In the genomic region with DNA sequence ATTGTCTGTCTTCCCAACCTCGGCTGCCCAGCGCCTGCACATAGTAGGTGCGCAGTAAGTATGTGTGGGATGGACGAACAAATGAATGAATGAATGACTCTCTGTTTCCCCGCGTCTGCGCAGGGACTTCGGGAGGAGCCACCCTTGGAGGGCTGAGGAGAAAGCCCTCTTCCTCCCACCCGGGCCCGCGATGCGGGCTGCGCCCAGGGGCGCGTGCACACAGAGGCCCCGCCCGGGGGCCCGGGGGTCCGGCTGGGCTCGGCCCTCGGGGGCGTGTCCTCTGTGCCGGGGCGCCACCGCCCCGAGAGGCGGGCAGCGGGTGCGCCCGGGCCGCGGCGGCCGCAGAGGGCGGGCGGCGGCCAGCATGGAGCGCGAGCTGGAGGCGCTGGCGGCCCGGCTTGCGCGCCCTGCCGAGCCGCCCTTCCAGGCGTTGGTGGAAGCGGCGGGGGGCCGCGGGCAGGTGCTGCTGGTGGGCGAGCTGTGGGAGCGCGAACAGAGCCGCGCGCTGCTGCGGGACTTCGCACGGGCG, we compare ENCODE assay signal across 8 cellular contexts. TPM values are rescaled to one million over a fixed set of nuclear protein-coding genes. Genes with fewer than 3 reads are reported as not detected.
DNase-seq lines count a peak whose midpoint lies in the region; ATAC-seq and TF ChIP-seq lines count a peak whose summit lies in the region.

A gene (plus strand): TSS at position 322 of the 529 bp plus-strand sequence. CDS start 43 bp downstream, at position 365.

- no peaks in the 10 kb centered on the region for H3K36me3 ChIP-seq in ectodermal cell (ENCODE audit: control insufficient read depth, insufficient read depth, low read length)

- in situ Hi-C loops in Caki2 (cut with HindIII; ENCODE audit: low pct_unique_long_range_greater_than_20kb, low sequenced_read_pairs): no loop called here

- H3K9me3 ChIP-seq in ectodermal cell (ENCODE audit: control insufficient read depth, low read length): no peaks in the 10 kb centered on the region

- no peak within 1 kb of the TSS for H3K27ac Mint-ChIP-seq in IgD-negative memory B cell

- H3K27me3 ChIP-seq in ectodermal cell (ENCODE audit: control insufficient read depth, insufficient read depth, low read length, poor library complexity, severe bottlenecking): peaks cover 87% of the 10 kb centered on the region

- DNase-seq in Caki2 (ENCODE audit: low read depth) (peak; percentile 32), occipital lobe (lab: John Stamatoyannopoulos, UW) (no peak), ureter (ENCODE audit: low spot score) (no peak), GDM1 (lab: John Stamatoyannopoulos, UW) (no peak)

- peak within 1 kb of the TSS; percentile 18 to 80 (median 63) for H3K4me3 Mint-ChIP-seq in IgD-negative memory B cell

- WGBS in ectodermal cell, 2 experiments: 2 to 3% methylated on average over 61 of the region's 61 CpGs

- peaks cover 38% of the 10 kb centered on the region for H3K27me3 Mint-ChIP-seq in IgD-negative memory B cell

- H3K4me1 Mint-ChIP-seq in IgD-negative memory B cell: peaks cover 7 to 12% (median 12%) of the 10 kb centered on the region in 3 donors

- H3K9me3 Mint-ChIP-seq in IgD-negative memory B cell: peaks cover 0 to 4% (median 0%) of the 10 kb centered on the region in 3 donors

- ATAC-seq in GM18505 (IDR thresholded peaks at IDR 0.05; ENCODE audit: unreplicated experiment): no peak
- no peak for ATAC-seq in GM21825 (IDR thresholded peaks at IDR 0.05; ENCODE audit: unreplicated experiment)

- TF ChIP-seq POLR2A in GM18505 (IDR thresholded peaks at IDR 0.05; ENCODE audit: borderline replicate concordance, extremely low read depth, insufficient read depth, insufficient read length): no peak

- H3K4me1 ChIP-seq in ectodermal cell (ENCODE audit: control insufficient read depth, insufficient read depth, low read length): no peaks in the 10 kb centered on the region

- H3K4me3 ChIP-seq in ectodermal cell (ENCODE audit: insufficient read depth, low read depth, low read length): peak within 1 kb of the TSS; percentile 26

- H3K27ac ChIP-seq in ectodermal cell (ENCODE audit: insufficient read depth, low read depth, low read length, poor library complexity, severe bottlenecking): no peak within 1 kb of the TSS

- no peaks in the 10 kb centered on the region for H3K36me3 Mint-ChIP-seq in IgD-negative memory B cell

RNA-seq across cellular contexts. Expression of the gene that starts here (rescaled TPM):
- 12.8 and 21.5 TPM in 2 replicates for total RNA-seq in Caki2 (2014; rRNA removed; shearing (Covaris generic); ENCODE audit: low replicate concordance)
- polyA plus RNA-seq in IgD-negative memory B cell: not detected
- 0.50 TPM for polyA plus RNA-seq in ectodermal cell (2013, experiment 1 of 4)
- 0.76 TPM for polyA plus RNA-seq in ectodermal cell (2013, experiment 2 of 4)
- polyA plus RNA-seq in ectodermal cell (2013, experiment 3 of 4): 0.69 TPM
- 1.2 TPM for polyA plus RNA-seq in ectodermal cell (2013, experiment 4 of 4)
- 32.4 TPM for total RNA-seq in occipital lobe
- total RNA-seq in ureter: 1.0 TPM
